In the genomic region with DNA sequence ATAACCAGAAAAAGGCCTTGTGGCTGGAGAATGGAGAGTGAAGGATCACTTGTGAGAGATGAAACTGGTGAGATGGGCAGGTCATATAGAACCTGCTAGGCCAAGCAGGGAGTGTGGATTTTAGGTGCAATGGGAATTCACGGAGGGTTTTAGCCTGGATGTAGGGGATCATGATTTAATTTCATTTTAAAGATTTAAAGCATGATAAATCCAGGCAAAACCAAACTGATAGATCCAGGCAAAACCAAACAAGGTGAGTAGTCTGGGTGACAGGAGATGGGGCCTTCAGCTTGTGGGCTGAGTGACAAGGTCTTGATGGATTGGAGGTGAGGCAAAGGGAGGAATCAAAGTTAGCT, we compare ENCODE assay signal across 9 cellular contexts. TPM values are rescaled to one million over a fixed set of nuclear protein-coding genes. Genes with fewer than 3 reads are reported as not detected.
DNase-seq lines count a peak whose midpoint lies in the region; ATAC-seq and TF ChIP-seq lines count a peak whose summit lies in the region.
"Had no signal": no experiment of that assay in that cellular context is flagged by ENCODE, and none has a peak within 500 bp of the region (broad histone marks: within the 10 kb centered on the region; RNA-seq: fewer than 3 reads in every experiment).

No MANE protein-coding gene starts in this region.

- no peak for ATAC-seq in activated CD8-positive, alpha-beta memory T cell treated with anti-CD3 and anti-CD28 coated beads, Interleukin-2, amount 10 ng/mL, durations not matched to agents 7 days and 5 days
- no peak for ATAC-seq in stimulated activated memory B cell treated with anti-CD40 and anti-IgM and Interleukin-4, amounts not matched to agents 10 μg/mL and 1 μg/mL and 100 μg/mL, for 72 hours
- no peak for ATAC-seq in GM18870 (IDR thresholded peaks at IDR 0.05; ENCODE audit: unreplicated experiment)

- no peak overlapping the region for H3K9ac ChIP-seq in endodermal cell (ENCODE audit: extremely low read depth, low read length, poor library complexity, severe bottlenecking)

- no peak for DNase-seq in activated CD8-positive, alpha-beta memory T cell treated with anti-CD3 and anti-CD28 coated beads, Interleukin-2, amount 10 ng/mL, durations not matched to agents 7 days and 5 days
- DNase-seq in activated CD8-positive, alpha-beta memory T cell treated with anti-CD3 and anti-CD28 coated beads for 24 hours: no peak
- DNase-seq in RWPE1 (ENCODE audit: low spot score): no peak
- DNase-seq in endodermal cell: no peak
- DNase-seq in activated effector memory CD4-positive, alpha-beta T cell treated with anti-CD3 and anti-CD28 coated beads, Interleukin-2, amount 50 U/mL, for 16 hours: no peak
- DNase-seq in NCI-H524 treated with DMSO at 0.1 percent for 48 hours (lab: John Stamatoyannopoulos, UW): no peak

- H3K27ac ChIP-seq in RWPE1 (peak overlapping the region; percentile 91), endodermal cell (ENCODE audit: low read depth, low read length) (no peak overlapping the region)

- H3K4me3 ChIP-seq in endodermal cell (ENCODE audit: low read length): peak overlapping the region; percentile 76

- peak overlapping the region; percentile 76 for H3K27ac Mint-ChIP-seq in activated CD8-positive, alpha-beta memory T cell treated with anti-CD3 and anti-CD28 coated beads, Interleukin-2, amount 10 ng/mL, durations not matched to agents 7 days and 5 days
- H3K27ac Mint-ChIP-seq in endodermal cell: peak overlapping the region; percentile 84
- peak overlapping the region; percentile 75 for H3K27ac Mint-ChIP-seq in stimulated activated memory B cell treated with anti-CD40 and anti-IgM and Interleukin-4, amounts not matched to agents 10 μg/mL and 1 μg/mL and 100 μg/mL, for 72 hours

- no peaks in the 10 kb centered on the region for H3K27me3 Mint-ChIP-seq in activated CD8-positive, alpha-beta memory T cell treated with anti-CD3 and anti-CD28 coated beads, Interleukin-2, amount 10 ng/mL, durations not matched to agents 7 days and 5 days
- H3K27me3 Mint-ChIP-seq in endodermal cell (ENCODE audit: insufficient read depth): no peaks in the 10 kb centered on the region
- no peaks in the 10 kb centered on the region for H3K27me3 Mint-ChIP-seq in stimulated activated memory B cell treated with anti-CD40 and anti-IgM and Interleukin-4, amounts not matched to agents 10 μg/mL and 1 μg/mL and 100 μg/mL, for 72 hours

- peaks cover 45% of the 10 kb centered on the region for H3K4me1 Mint-ChIP-seq in activated CD8-positive, alpha-beta memory T cell treated with anti-CD3 and anti-CD28 coated beads, Interleukin-2, amount 10 ng/mL, durations not matched to agents 7 days and 5 days
- peaks cover 40% of the 10 kb centered on the region for H3K4me1 Mint-ChIP-seq in endodermal cell
- H3K4me1 Mint-ChIP-seq in stimulated activated memory B cell treated with anti-CD40 and anti-IgM and Interleukin-4, amounts not matched to agents 10 μg/mL and 1 μg/mL and 100 μg/mL, for 72 hours: peaks cover 78% of the 10 kb centered on the region

- CTCF ChIA-PET in activated CD8-positive, alpha-beta memory T cell treated with anti-CD3 and anti-CD28 coated beads, Interleukin-2, amount 10 ng/mL, durations not matched to agents 7 days and 5 days (lab: Charles Lee): interaction anchor here (0.6 to 6.8 kb wide), 42 partner anchors 8 to 557 kb away, joined by 3 to 114 read pairs (median 5); a partner anchor contains a TSS
- CTCF ChIA-PET in RWPE1 (lab: Yijun Ruan, JAX): interaction anchor here (1.0 to 3.7 kb wide), 8 partner anchors 10 to 144 kb away, joined by 3 to 21 read pairs (median 6); no protein-coding TSS in a partner anchor

- H3K36me3 ChIP-seq in endodermal cell (ENCODE audit: control insufficient read depth, insufficient read depth, low read length): peaks cover 4% of the 10 kb centered on the region
- H3K36me3 ChIP-seq: tibial nerve had no signal

- H3K4me3 Mint-ChIP-seq in activated CD8-positive, alpha-beta memory T cell treated with anti-CD3 and anti-CD28 coated beads, Interleukin-2, amount 10 ng/mL, durations not matched to agents 7 days and 5 days: peak overlapping the region; percentile 91
- H3K4me3 Mint-ChIP-seq in endodermal cell: peak overlapping the region; percentile 92
- peak overlapping the region; percentile 79 for H3K4me3 Mint-ChIP-seq in stimulated activated memory B cell treated with anti-CD40 and anti-IgM and Interleukin-4, amounts not matched to agents 10 μg/mL and 1 μg/mL and 100 μg/mL, for 72 hours

- H3K4me1 ChIP-seq in endodermal cell (ENCODE audit: control insufficient read depth, insufficient read depth, low read length): peaks cover 10% of the 10 kb centered on the region

- 93 to 100% methylated on average over 1 of the region's 1 CpG for WGBS in endodermal cell (ENCODE audit: insufficient coverage in 1 of 2, insufficient read length in 1 of 2), 2 experiments

- peaks cover 13% of the 10 kb centered on the region for H3K36me3 Mint-ChIP-seq in activated CD8-positive, alpha-beta memory T cell treated with anti-CD3 and anti-CD28 coated beads, Interleukin-2, amount 10 ng/mL, durations not matched to agents 7 days and 5 days
- H3K36me3 Mint-ChIP-seq in endodermal cell (ENCODE audit: low read depth): peaks cover 3% of the 10 kb centered on the region
- H3K36me3 Mint-ChIP-seq in stimulated activated memory B cell treated with anti-CD40 and anti-IgM and Interleukin-4, amounts not matched to agents 10 μg/mL and 1 μg/mL and 100 μg/mL, for 72 hours: no peaks in the 10 kb centered on the region

- POLR2A ChIA-PET in RWPE1 (lab: Yijun Ruan, JAX; ENCODE audit: low non-redundant PET): no interaction called here

- TF ChIP-seq CTCF in RWPE1 (conservative IDR thresholded peaks at IDR 0.05; ENCODE audit: low read depth): no peak
- no peak for TF ChIP-seq CTCF in endodermal cell (conservative IDR thresholded peaks at IDR 0.05)

- H3K9me3 Mint-ChIP-seq in activated CD8-positive, alpha-beta memory T cell treated with anti-CD3 and anti-CD28 coated beads, Interleukin-2, amount 10 ng/mL, durations not matched to agents 7 days and 5 days (ENCODE audit: low read depth): no peaks in the 10 kb centered on the region
- H3K9me3 Mint-ChIP-seq in endodermal cell: no peaks in the 10 kb centered on the region
- no peaks in the 10 kb centered on the region for H3K9me3 Mint-ChIP-seq in stimulated activated memory B cell treated with anti-CD40 and anti-IgM and Interleukin-4, amounts not matched to agents 10 μg/mL and 1 μg/mL and 100 μg/mL, for 72 hours

- no peaks in the 10 kb centered on the region for H3K27me3 ChIP-seq in endodermal cell (ENCODE audit: control insufficient read depth, insufficient read depth, low read length, poor library complexity, severe bottlenecking)
- H3K27me3 ChIP-seq: tibial nerve had no signal

- no peaks in the 10 kb centered on the region for H3K9me3 ChIP-seq in endodermal cell (ENCODE audit: control insufficient read depth, low read length)
- H3K9me3 ChIP-seq: tibial nerve had no signal

RNA-seq across cellular contexts. Expression of a gene that starts 1.5 kb away (rescaled TPM):
- total RNA-seq in activated CD8-positive, alpha-beta memory T cell treated with anti-CD3 and anti-CD28 coated beads, Interleukin-2, amount 10 ng/mL, durations not matched to agents 7 days and 5 days: 100 to 1,000 TPM; 201 to 337 TPM
- total RNA-seq in endodermal cell: 100 to 1,000 TPM; 227 to 257 TPM
- 283 TPM for polyA plus RNA-seq in endodermal cell (2013, experiment 1 of 2)
- 237 TPM for polyA plus RNA-seq in endodermal cell (2013, experiment 2 of 2)
